11 cellular contexts compared by ENCODE assay signal in genomic region chr11:44030276-44030932, GRCh38. TPM values are rescaled to one million over a fixed set of nuclear protein-coding genes. Genes with fewer than 3 reads are reported as not detected.
DNase-seq lines count a peak whose midpoint lies in the region; ATAC-seq and TF ChIP-seq lines count a peak whose summit lies in the region.
"Had no signal": no experiment of that assay in that cellular context is flagged by ENCODE, and none has a peak within 500 bp of the region (broad histone marks: within the 10 kb centered on the region; RNA-seq: fewer than 3 reads in every experiment).

No MANE protein-coding gene starts in this region.

- no peaks in the 10 kb centered on the region for H3K79me2 ChIP-seq in GM23338 (replicated peaks; ENCODE audit: insufficient read depth)

- no peak overlapping the region; the same call in 1 of the 2 replicates for H3K27ac Mint-ChIP-seq in GM23338
- no peak overlapping the region for H3K27ac Mint-ChIP-seq in naive thymus-derived CD4-positive, alpha-beta T cell
- H3K27ac Mint-ChIP-seq: activated CD8-positive, alpha-beta memory T cell treated with anti-CD3 and anti-CD28 coated beads, Interleukin-2, amount 10 ng/mL, durations not matched to agents 7 days and 5 days had no signal

- H3K4me3 ChIP-seq in GM23338 (0 out of 2 replicates have a peak overlapping the region, but pooled peaks have one; percentile 27), ascending aorta (no peak overlapping the region), psoas muscle (no peak overlapping the region)
- no peak overlapping the region for H3K4me3 ChIP-seq in naive thymus-derived CD4-positive, alpha-beta T cell (ENCODE audit: low read length)

- H3K36me3 ChIP-seq in GM23338 (ENCODE audit: insufficient read depth) (no peaks in the 10 kb centered on the region), ascending aorta (no peaks in the 10 kb centered on the region), psoas muscle (ENCODE audit: insufficient read depth in 1 of 2, low read depth in 1 of 2) (no peaks in the 10 kb centered on the region)
- H3K36me3 ChIP-seq in naive thymus-derived CD4-positive, alpha-beta T cell (ENCODE audit: control insufficient read depth in 2 of 3, insufficient read depth in 3 of 3, low read length in 3 of 3): no peaks in the 10 kb centered on the region

- peaks cover 17% of the 10 kb centered on the region for H3K4me1 Mint-ChIP-seq in GM23338
- H3K4me1 Mint-ChIP-seq in naive thymus-derived CD4-positive, alpha-beta T cell: peaks cover 0 to 1% (median 0%) of the 10 kb centered on the region in 7 donors
- no peaks in the 10 kb centered on the region for H3K4me1 Mint-ChIP-seq in activated T-cell treated with anti-CD3 and anti-CD28 coated beads, Interleukin-2, amount 50 U/mL, for 4 hours (ENCODE audit: low read depth)
- H3K4me1 Mint-ChIP-seq: activated CD8-positive, alpha-beta memory T cell treated with anti-CD3 and anti-CD28 coated beads, Interleukin-2, amount 10 ng/mL, durations not matched to agents 7 days and 5 days had no signal

- H3K27me3 ChIP-seq in GM23338 (ENCODE audit: insufficient read depth) (no peaks in the 10 kb centered on the region), ascending aorta (no peaks in the 10 kb centered on the region), psoas muscle (ENCODE audit: insufficient read depth in 3 of 3, low read length in 2 of 3) (no peaks in the 10 kb centered on the region)
- H3K27me3 ChIP-seq in naive thymus-derived CD4-positive, alpha-beta T cell (ENCODE audit: control insufficient read depth in 2 of 2, insufficient read depth in 2 of 2, low read length in 2 of 2): peaks cover 0 to 2% of the 10 kb centered on the region in 2 donors

- 8 to 12% (median 12%) methylated on average over 5 of the region's 5 CpGs for WGBS in psoas muscle, 3 donors

- no peaks in the 10 kb centered on the region for H3F3A ChIP-seq in GM23338 (replicated peaks; ENCODE audit: low read depth)

- intact Hi-C loops in ascending aorta (cut with DNase I) (loop anchor here (1.0 to 5.0 kb wide), 5 partner anchors 12 to 343 kb away; no protein-coding TSS in a partner anchor), left ventricle myocardium superior (cut with micrococcal nuclease) (loop anchor here (10.0 kb wide), 1 partner anchor 86 kb away; the partner anchor contains the start of gene C11orf96), psoas muscle (cut with DNase I) (loop anchor here in 1 of 2 donors (5.0 kb wide), 1 partner anchor 43 kb away; no protein-coding TSS in a partner anchor)
- intact Hi-C loops in naive thymus-derived CD4-positive, alpha-beta T cell (cut with micrococcal nuclease): no loop called here

- H3K27ac ChIP-seq in GM23338 (ENCODE audit: low read depth) (no peak overlapping the region), ascending aorta (peak overlapping the region; percentile 92 to 96), psoas muscle (peak overlapping the region; percentile 56)
- no peak overlapping the region for H3K27ac ChIP-seq in naive thymus-derived CD4-positive, alpha-beta T cell (ENCODE audit: low read depth, low read length)

- no peaks in the 10 kb centered on the region; the same call in 1 of the 2 replicates for H3K9me2 ChIP-seq in GM23338 (ENCODE audit: insufficient read depth)

- TF ChIP-seq CTCF in GM23338 (conservative IDR thresholded peaks at IDR 0.05; ENCODE audit: low read depth in 2 of 2) (no peak), ascending aorta (IDR thresholded peaks at IDR 0.05) (no peak), psoas muscle (IDR thresholded peaks at IDR 0.05) (no peak)

- peak overlapping the region; percentile 61 for H3K4me2 ChIP-seq in GM23338

- POLR2A ChIA-PET in naive thymus-derived CD4-positive, alpha-beta T cell (lab: Charles Lee): no interaction called here

- peak overlapping the region; percentile 91 for H2AFZ ChIP-seq in GM23338

- CTCF ChIA-PET in naive thymus-derived CD4-positive, alpha-beta T cell (lab: Charles Lee): no interaction called here

- H3K36me3 Mint-ChIP-seq in GM23338 (ENCODE audit: low read depth): no peaks in the 10 kb centered on the region; the same call in 2 of the 3 replicates
- H3K36me3 Mint-ChIP-seq in naive thymus-derived CD4-positive, alpha-beta T cell: peaks cover 0 to 9% (median 4%) of the 10 kb centered on the region in 5 donors
- no peaks in the 10 kb centered on the region for H3K36me3 Mint-ChIP-seq in activated T-cell treated with anti-CD3 and anti-CD28 coated beads, Interleukin-2, amount 50 U/mL, for 4 hours (ENCODE audit: insufficient read depth)
- H3K36me3 Mint-ChIP-seq: activated CD8-positive, alpha-beta memory T cell treated with anti-CD3 and anti-CD28 coated beads, Interleukin-2, amount 10 ng/mL, durations not matched to agents 7 days and 5 days had no signal

- no peaks in the 10 kb centered on the region for H4K20me1 ChIP-seq in GM23338 (replicated peaks; ENCODE audit: insufficient read depth)

- H3K4me3 Mint-ChIP-seq in GM23338: no peak overlapping the region; the same call in 2 of the 3 replicates
- no peak overlapping the region for H3K4me3 Mint-ChIP-seq in naive thymus-derived CD4-positive, alpha-beta T cell
- no peak overlapping the region for H3K4me3 Mint-ChIP-seq in activated T-cell treated with anti-CD3 and anti-CD28 coated beads, Interleukin-2, amount 50 U/mL, for 4 hours
- H3K4me3 Mint-ChIP-seq: activated CD8-positive, alpha-beta memory T cell treated with anti-CD3 and anti-CD28 coated beads, Interleukin-2, amount 10 ng/mL, durations not matched to agents 7 days and 5 days had no signal

- peaks cover 4% of the 10 kb centered on the region; the same call in 2 of the 3 replicates for H3K9me3 Mint-ChIP-seq in GM23338
- peaks cover 3 to 22% (median 12%) of the 10 kb centered on the region in 11 donors for H3K9me3 Mint-ChIP-seq in naive thymus-derived CD4-positive, alpha-beta T cell
- peaks cover 6% of the 10 kb centered on the region for H3K9me3 Mint-ChIP-seq in activated T-cell treated with anti-CD3 and anti-CD28 coated beads, Interleukin-2, amount 50 U/mL, for 4 hours

- H3K4me1 ChIP-seq in GM23338 (ENCODE audit: insufficient read depth): peaks cover 15% of the 10 kb centered on the region
- peaks cover 29 to 44% of the 10 kb centered on the region in 2 donors for H3K4me1 ChIP-seq in ascending aorta
- H3K4me1 ChIP-seq in psoas muscle: peaks cover 8% of the 10 kb centered on the region
- H3K4me1 ChIP-seq in naive thymus-derived CD4-positive, alpha-beta T cell (ENCODE audit: control insufficient read depth in 2 of 2, insufficient read depth in 2 of 2, low read length in 2 of 2): no peaks in the 10 kb centered on the region

- DNase-seq in GM23338 (ENCODE audit: low spot score) (peak; percentile 37), ascending aorta (ENCODE audit: low spot score in 2 of 2) (peak in 1 of 2 donors; percentile 92), left ventricle myocardium superior (peak; percentile 41), psoas muscle (no peak), NCI-H446 treated with DMSO at 0.1 percent for 48 hours (lab: John Stamatoyannopoulos, UW) (no peak)
- DNase-seq in naive thymus-derived CD4-positive, alpha-beta T cell: no peak
- no peak for DNase-seq in activated T-cell treated with anti-CD3 and anti-CD28 coated beads, Interleukin-2, amount 50 U/mL, for 4 hours
- DNase-seq: activated CD8-positive, alpha-beta memory T cell treated with anti-CD3 and anti-CD28 coated beads, Interleukin-2, amount 10 ng/mL, durations not matched to agents 7 days and 5 days; stimulated activated CD4-positive, alpha-beta T cell treated with anti-CD3 and anti-CD28 coated beads, Interleukin-4, amount 100 ng/mL, for 1 hour had no signal

- ATAC-seq in GM23338: peak; percentile 95
- ATAC-seq in left ventricle myocardium superior: peak; percentile 83
- peak; percentile 36 to 69 (median 53) for ATAC-seq in psoas muscle
- no peak for ATAC-seq in naive thymus-derived CD4-positive, alpha-beta T cell
- ATAC-seq in HG03342 (IDR thresholded peaks at IDR 0.05; ENCODE audit: unreplicated experiment): no peak
- no peak for ATAC-seq in activated T-cell treated with anti-CD3 and anti-CD28 coated beads, Interleukin-2, amount 50 U/mL, for 4 hours
- ATAC-seq: activated CD8-positive, alpha-beta memory T cell treated with anti-CD3 and anti-CD28 coated beads, Interleukin-2, amount 10 ng/mL, durations not matched to agents 7 days and 5 days had no signal

- H3K9me3 ChIP-seq in ascending aorta: peaks cover 5 to 8% of the 10 kb centered on the region in 2 donors
- H3K9me3 ChIP-seq in psoas muscle: no peaks in the 10 kb centered on the region
- H3K9me3 ChIP-seq in naive thymus-derived CD4-positive, alpha-beta T cell (ENCODE audit: control insufficient read depth in 2 of 3, low read length in 3 of 3): no peaks in the 10 kb centered on the region

- H3K27me3 Mint-ChIP-seq in GM23338 (ENCODE audit: insufficient read depth, low read depth, poor library complexity): peaks cover 10% of the 10 kb centered on the region
- peaks cover 19 to 56% (median 48%) of the 10 kb centered on the region in 5 donors for H3K27me3 Mint-ChIP-seq in naive thymus-derived CD4-positive, alpha-beta T cell
- H3K27me3 Mint-ChIP-seq in activated T-cell treated with anti-CD3 and anti-CD28 coated beads, Interleukin-2, amount 50 U/mL, for 4 hours (ENCODE audit: low read depth): peaks cover 32% of the 10 kb centered on the region

TF ChIP-seq in GM23338, 12 proteins besides CTCF, POLR2A, EP300 and RAD21 (continues in another document):
- no peak for TF ChIP-seq CREB1 (CRISPR knock-in tag; IDR thresholded peaks at IDR 0.05; ENCODE audit: low read depth)
- no peak for TF ChIP-seq JUNB (IDR thresholded peaks at IDR 0.05; ENCODE audit: unreplicated experiment)
- TF ChIP-seq EZH2phosphoT487 (IDR thresholded peaks at IDR 0.05; ENCODE audit: unreplicated experiment): no peak

RNA-seq across cellular contexts. Expression of gene ACCSL, which starts 17.4 kb away (rescaled TPM):
- total RNA-seq in GM23338 (2014; rRNA removed; shearing (Covaris generic)): not detected in 2 replicates
- polyA plus RNA-seq in GM23338 (2016; fragmentation: Nextera tagmentation; extraction: Ambion mirVana) (not detected in 2 replicates), psoas muscle (under 1 TPM in 1 of 3 donors, not detected in 2; 0.01 TPM)
- total RNA-seq in ascending aorta (not detected), left ventricle myocardium superior (not detected), psoas muscle (not detected)
- not detected for total RNA-seq in naive thymus-derived CD4-positive, alpha-beta T cell
- not detected for polyA plus RNA-seq in naive thymus-derived CD4-positive, alpha-beta T cell
- total RNA-seq in activated T-cell treated with anti-CD3 and anti-CD28 coated beads, Interleukin-2, amount 50 U/mL, for 4 hours: not detected
- total RNA-seq: activated CD8-positive, alpha-beta memory T cell treated with anti-CD3 and anti-CD28 coated beads, Interleukin-2, amount 10 ng/mL, durations not matched to agents 7 days and 5 days; glomerular endothelial cell had no signal

RNA-seq across cellular contexts. Expression of gene ACCS, which starts 35.7 kb away (rescaled TPM):
- total RNA-seq in GM23338 (2014; rRNA removed; shearing (Covaris generic)): 6.6 and 12.0 TPM in 2 replicates
- polyA plus RNA-seq in GM23338 (2016; fragmentation: Nextera tagmentation; extraction: Ambion mirVana) (2.9 and 3.6 TPM in 2 replicates), psoas muscle (1 to 10 TPM; 1.5 to 5.9 (median 1.8) TPM)
- total RNA-seq in ascending aorta (8.5 TPM), left ventricle myocardium superior (8.2 TPM), psoas muscle (1 to 10 TPM; 3.5 to 7.1 (median 3.8) TPM)
- 10 to 100 TPM; 25.1 to 79.2 (median 57.6) TPM for total RNA-seq in naive thymus-derived CD4-positive, alpha-beta T cell
- 1 to 10 TPM; 1.4 to 3.1 TPM for polyA plus RNA-seq in naive thymus-derived CD4-positive, alpha-beta T cell
- 1 to 10 TPM in 2 of 3 donors, under 1 TPM in 1; 0.79 to 2.3 (median 1.4) TPM for total RNA-seq in activated T-cell treated with anti-CD3 and anti-CD28 coated beads, Interleukin-2, amount 50 U/mL, for 4 hours

Comparison
In these comparisons a context has a peak if more than half of its experiments do, and no peak if none do; other contexts are left out.
1. ATAC-seq: peak in GM23338 (single experiment), left ventricle myocardium superior (single experiment) and psoas muscle (4 of 4); none in naive thymus-derived CD4-positive, alpha-beta T cell (single experiment), HG03342 (single experiment) and activated T-cell treated with anti-CD3 and anti-CD28 coated beads, Interleukin-2, amount 50 U/mL, for 4 hours (0 of 2).
2. DNase-seq: peak in GM23338 (single experiment) and left ventricle myocardium superior (single experiment); none in psoas muscle (0 of 2), naive thymus-derived CD4-positive, alpha-beta T cell (0 of 9), activated T-cell treated with anti-CD3 and anti-CD28 coated beads, Interleukin-2, amount 50 U/mL, for 4 hours (single experiment) and NCI-H446 treated with DMSO at 0.1 percent for 48 hours (single experiment).
3. H3K27ac ChIP-seq: peak in ascending aorta (2 of 2) and psoas muscle (single experiment); none in GM23338 (single experiment) and naive thymus-derived CD4-positive, alpha-beta T cell (single experiment).
4. intact Hi-C loops: an anchor here in ascending aorta (1.0 to 5.0 kb wide) and left ventricle myocardium superior (10.0 kb wide); none called in naive thymus-derived CD4-positive, alpha-beta T cell.